3 cellular contexts compared by ENCODE assay signal in the genomic region with DNA sequence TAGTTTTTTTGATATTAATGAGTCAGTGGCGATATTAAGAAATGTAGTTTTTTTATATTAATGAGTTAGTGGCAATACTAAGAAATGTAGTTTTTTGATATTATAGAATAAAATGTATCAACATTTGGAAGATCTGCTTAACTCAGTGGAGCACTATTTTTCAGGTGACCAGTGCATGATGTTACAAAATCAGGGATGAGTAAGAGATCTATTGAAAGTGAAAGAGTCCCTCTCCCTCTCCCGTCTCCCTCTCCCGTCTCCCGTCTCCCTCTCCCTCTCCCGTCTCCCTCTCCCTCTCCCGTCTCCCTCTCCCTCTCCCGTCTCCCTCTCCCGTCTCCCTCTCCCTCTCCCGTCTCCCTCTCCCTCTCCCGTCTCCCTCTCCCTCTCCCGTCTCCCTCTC.
DNase-seq lines count a peak whose midpoint lies in the region; ATAC-seq, FAIRE-seq and TF ChIP-seq lines count a peak whose summit lies in the region.
"Not testable (repeated sequence)": the region's sequence is repeated elsewhere in the genome, so short reads cannot be mapped to it uniquely, and the experiment has no call there.

No MANE protein-coding gene starts in this region.

- in situ Hi-C loops in HepG2 (cut with HindIII; ENCODE audit: extremely low pct_ligation_motif_present, low pct_unique_long_range_greater_than_20kb) = not testable (repeated sequence)

- H3K36me3 ChIP-seq in HepG2 (replicated peaks in 1 of 2; ENCODE audit: control insufficient read depth in 1 of 2, insufficient read depth in 2 of 2, low read length in 2 of 2) = peaks cover 19 to 47% of the 10 kb centered on the region in 2 experiments

- not testable (repeated sequence) for H4K20me1 ChIP-seq in HepG2 (ENCODE audit: insufficient read depth, low read length)

- POLR2A ChIA-PET in A549 (lab: Yijun Ruan, JAX) = interaction anchor here (0.7 kb wide), 1 partner anchor 33 kb away, joined by 4 read pairs; no protein-coding TSS in a partner anchor
- POLR2A ChIA-PET in HepG2 (lab: Yijun Ruan, JAX) = not testable (repeated sequence)

- H3K4me3 ChIP-seq in A549 = peak overlapping the region; percentile 30
- not testable (repeated sequence) for H3K4me3 ChIP-seq in HepG2 (replicated peaks in 1 of 3; ENCODE audit: insufficient read depth in 1 of 3, low read depth in 2 of 3, low read length in 3 of 3)

- TF ChIP-seq POLR2A in A549 (IDR thresholded peaks at IDR 0.05; ENCODE audit: low read length) = peak; percentile 13; the same call in 1 of the 2 replicates
- not testable (repeated sequence) for TF ChIP-seq POLR2A in HepG2 (IDR thresholded peaks at IDR 0.05; ENCODE audit: insufficient read depth in 1 of 2, low read depth in 2 of 2, low read length in 2 of 2)

- not testable (repeated sequence) for FAIRE-seq in A549 (lab: Jason Lieb, UNC); HepG2 (lab: Jason Lieb, UNC)

- H3K27ac ChIP-seq in A549 = peak overlapping the region; percentile 29 to 78
- H3K27ac ChIP-seq in HepG2 (ENCODE audit: extremely low read length, insufficient read depth, low read length) = not testable (repeated sequence)

- BruUV-seq in HepG2 (replicated peaks; lab: Mats Ljungman, UMichigan) = not testable (repeated sequence)

- not testable (repeated sequence) for H3K79me2 ChIP-seq in HepG2 (ENCODE audit: insufficient read depth, low read length)

- WGBS in A549 (ENCODE audit: missing lambda C conversion rate) = 4% methylated on average over 5 of the region's 11 CpGs
- 99% methylated on average over 11 of the region's 11 CpGs for WGBS in HepG2 (ENCODE audit: low lambda C conversion rate)

- TF ChIP-seq RAD21 in A549 (conservative IDR thresholded peaks at IDR 0.05 in 1 of 2, IDR thresholded peaks at IDR 0.05 in 1 of 2); HepG2 (CRISPR knock-in tag; IDR thresholded peaks at IDR 0.05): not testable (repeated sequence)

- H3K4me2 ChIP-seq in A549 = peak overlapping the region; percentile 72
- not testable (repeated sequence) for H3K4me2 ChIP-seq in HepG2 (ENCODE audit: low read depth, low read length)

- not testable (repeated sequence) for H3K27me3 ChIP-seq in HepG2 (ENCODE audit: control insufficient read depth in 1 of 2, insufficient read depth in 2 of 2, low read length in 2 of 2)

- not testable (repeated sequence) for H2AFZ ChIP-seq in HepG2 (ENCODE audit: low read length)

- DNase-seq in A549 (ENCODE audit: low read depth in 1 of 2, low spot score in 1 of 2) (peak; percentile 53 to 65), NCI-H460 (ENCODE audit: extremely low read depth, low read depth) (peak; percentile 14)
- not testable (repeated sequence) for DNase-seq in HepG2 (ENCODE audit: low spot score)

- TF ChIP-seq EP300 in A549 (IDR thresholded peaks at IDR 0.05); HepG2 (IDR thresholded peaks at IDR 0.05; ENCODE audit: low read depth in 2 of 2, low read length in 2 of 2); HepG2 (CRISPR knock-in tag; IDR thresholded peaks at IDR 0.05; ENCODE audit: borderline replicate concordance): not testable (repeated sequence)

- not testable (repeated sequence) for H3K9ac ChIP-seq in HepG2 (ENCODE audit: insufficient read depth, low read depth, low read length)

- CTCF ChIA-PET in A549 (lab: Yijun Ruan, JAX) = interaction anchor here (0.6 to 1.5 kb wide), 5 partner anchors 15 to 97 kb away, joined by 3 to 4 read pairs (median 3); no protein-coding TSS in a partner anchor
- CTCF ChIA-PET in HepG2 (lab: Yijun Ruan, JAX; ENCODE audit: low intra/inter-chr PET ratio, low total read pairs) = not testable (repeated sequence)

- peak; percentile 86 to 97 for ATAC-seq in A549
- not testable (repeated sequence) for ATAC-seq in HepG2

- H3K4me1 ChIP-seq in A549 = peaks cover 31% of the 10 kb centered on the region
- H3K4me1 ChIP-seq in HepG2 (ENCODE audit: insufficient read depth, low read length) = not testable (repeated sequence)

- TF ChIP-seq CTCF in A549 (IDR thresholded peaks at IDR 0.05); HepG2 (CRISPR knock-in tag; IDR thresholded peaks at IDR 0.05): not testable (repeated sequence)

- not testable (repeated sequence) for H3K9me3 ChIP-seq in A549; HepG2 (ENCODE audit: low read length)

- intact Hi-C loops in HepG2 (cut with micrococcal nuclease; ENCODE audit: unreplicated experiment) = not testable (repeated sequence)

TF ChIP-seq in A549, 52 proteins besides CTCF, POLR2A, EP300 and RAD21:
- TF ChIP-seq CEBPB (IDR thresholded peaks at IDR 0.05) (peak; percentile 26 to 54; a peak in 1 of 4 replicates), FOSL2 (CRISPR knock-in tag; IDR thresholded peaks at IDR 0.05) (peak; percentile 53; the same call in 1 of the 2 replicates)
- TF ChIP-seq FOSL2 (IDR thresholded peaks at IDR 0.05) = not testable (repeated sequence)

TF ChIP-seq in HepG2, 621 proteins besides CTCF, POLR2A, EP300 and RAD21:
- TF ChIP-seq HNRNPK (IDR thresholded peaks at IDR 0.05; ENCODE audit: low read depth, low read length, poor library complexity, severe bottlenecking) (peak; percentile 87), PCBP1 (IDR thresholded peaks at IDR 0.05; ENCODE audit: borderline replicate concordance, low read depth, low read length) (0 out of 2 replicates have a peak, but pooled peaks have one; percentile 65)
